15 cellular contexts compared by ENCODE assay signal in genomic region chr3:98798820-98799219, GRCh38. TPM values are rescaled to one million over a fixed set of nuclear protein-coding genes. Genes with fewer than 3 reads are reported as not detected.
"Had no signal": no experiment of that assay in that cellular context is flagged by ENCODE, and none has a peak within 500 bp of the region (broad histone marks: within the 10 kb centered on the region; RNA-seq: fewer than 3 reads in every experiment).

No MANE protein-coding gene starts in this region.

- H3K27ac ChIP-seq: testis had no signal

- H3K4me3 ChIP-seq: testis had no signal

- ATAC-seq: activated T-helper 17 cell treated with anti-CD3 and anti-CD28 coated beads, Interleukin-2, amount 50 U/mL, for 72 hours; natural killer cell; stimulated activated naive CD8-positive, alpha-beta T cell treated with anti-CD3 and anti-CD28 coated beads, Interleukin-15, Interleukin-2, amounts not matched to agents 100 U/mL and 50 U/mL, for 24 hours; T-cell had no signal

- H3K4me1 ChIP-seq: testis had no signal

- H3K9me3 ChIP-seq: testis had no signal

- DNase-seq: activated CD4-positive, alpha-beta T cell treated with anti-CD3 and anti-CD28 coated beads, Interleukin-2, amount 10 ng/mL, durations not matched to agents 24 days and 14 days; activated CD8-positive, alpha-beta memory T cell treated with anti-CD3 and anti-CD28 coated beads for 24 hours; activated naive CD4-positive, alpha-beta T cell treated with anti-CD3 and anti-CD28 coated beads for 36 hours; central memory CD4-positive, alpha-beta T cell; cortex of kidney; effector memory CD4-positive, alpha-beta T cell; hypothalamus; natural killer cell; nucleus accumbens; stimulated activated CD4-positive, alpha-beta T cell treated with anti-CD3 and anti-CD28 coated beads, Interleukin-4, amount 100 ng/mL, for 1 hour; stimulated activated CD8-positive, alpha-beta memory T cell treated with anti-CD3 and anti-CD28 coated beads, Interleukin-4, amount 100 ng/mL, for 48 hours; stimulated activated naive CD8-positive, alpha-beta T cell treated with anti-CD3 and anti-CD28 coated beads, Interleukin-15, Interleukin-2, amounts not matched to agents 100 U/mL and 50 U/mL, for 24 hours; T-cell; testis had no signal

- H3K27me3 ChIP-seq: testis had no signal

RNA-seq across cellular contexts. Expression of gene ST3GAL6, which starts 35.7 kb away (rescaled TPM):
- total RNA-seq: activated CD4-positive, alpha-beta T cell treated with anti-CD3 and anti-CD28 coated beads, Interleukin-2, amount 10 ng/mL, durations not matched to agents 24 days and 14 days; activated naive CD4-positive, alpha-beta T cell treated with anti-CD3 and anti-CD28 coated beads for 36 hours; activated T-helper 17 cell treated with anti-CD3 and anti-CD28 coated beads, Interleukin-2, amount 50 U/mL, for 72 hours had no signal
